1 cellular context compared by ENCODE assay signal in the genomic region with DNA sequence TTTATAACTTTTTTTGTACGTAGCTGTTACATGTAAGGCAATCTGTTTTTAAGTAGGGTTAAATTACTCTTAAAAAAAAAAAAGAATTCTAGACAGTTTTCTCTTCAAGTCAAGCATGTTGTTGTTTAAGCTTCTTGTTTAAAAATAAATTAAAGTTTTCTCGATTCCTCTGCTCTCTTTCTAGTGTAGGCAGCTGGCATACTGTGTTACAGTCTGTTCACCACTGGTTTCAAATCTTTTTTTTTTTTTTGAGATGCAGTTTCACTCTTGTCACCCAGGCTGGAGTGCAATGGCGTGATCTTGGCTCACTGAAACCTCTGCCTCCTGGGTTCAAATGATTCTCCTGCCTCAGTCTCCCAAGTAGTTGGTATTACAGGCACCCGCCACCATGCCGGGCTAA. TPM values are rescaled to one million over a fixed set of nuclear protein-coding genes. Genes with fewer than 3 reads are reported as not detected.
"Had no signal": no experiment of that assay in that cellular context is flagged by ENCODE, and none has a peak within 500 bp of the region (broad histone marks: within the 10 kb centered on the region; RNA-seq: fewer than 3 reads in every experiment).

No MANE protein-coding gene starts in this region.

RNA-seq across cellular contexts. Expression of gene EDN1, which starts 29.9 kb away (rescaled TPM):
- total RNA-seq: activated naive CD8-positive, alpha-beta T cell treated with anti-CD3 and anti-CD28 coated beads for 36 hours had no signal
